In the genomic region with DNA sequence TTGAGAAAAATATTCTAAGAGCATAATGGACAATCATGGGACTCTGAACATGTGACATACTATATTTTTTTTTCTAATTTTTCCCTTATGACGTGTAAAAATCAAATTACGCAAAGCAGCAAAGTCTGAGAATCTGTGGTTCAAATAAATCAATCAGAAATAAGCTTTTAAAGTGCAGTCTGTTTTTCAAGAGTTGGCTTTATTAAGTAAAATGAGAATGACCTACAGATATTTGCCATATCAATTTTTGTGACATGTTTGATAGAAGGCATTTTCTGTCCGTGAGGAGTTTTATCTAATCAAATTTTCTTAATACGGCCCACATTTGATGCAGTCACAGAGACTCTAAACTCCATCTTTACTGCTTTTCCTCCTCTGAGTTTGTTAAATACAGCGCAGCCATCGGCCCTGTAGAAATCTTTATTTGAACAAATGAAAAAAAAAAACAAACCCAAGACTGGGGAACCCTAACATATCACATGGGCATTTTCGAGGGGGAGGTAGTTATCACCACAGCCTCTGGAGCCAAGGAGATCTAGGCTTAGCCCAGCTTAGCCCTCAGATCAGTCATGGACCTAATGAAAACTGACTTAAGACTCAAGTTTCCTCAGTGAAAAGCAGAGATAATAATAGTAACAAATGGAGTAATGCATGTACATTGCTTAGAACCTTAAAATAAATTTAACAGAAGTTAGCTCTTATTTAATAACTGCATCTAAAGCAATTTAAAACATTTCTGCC, we compare ENCODE assay signal across 1 cellular context.
A peak's percentile ranks its signal among the peaks of the same experiment; 100 is the strongest.
TF ChIP-seq lines count a peak whose summit lies in the region.

No MANE protein-coding gene starts in this region.

TF ChIP-seq in SK-N-SH, 30 proteins besides CTCF, POLR2A, EP300 and RAD21 (continued from another document):
- TF ChIP-seq, protein P1, sequence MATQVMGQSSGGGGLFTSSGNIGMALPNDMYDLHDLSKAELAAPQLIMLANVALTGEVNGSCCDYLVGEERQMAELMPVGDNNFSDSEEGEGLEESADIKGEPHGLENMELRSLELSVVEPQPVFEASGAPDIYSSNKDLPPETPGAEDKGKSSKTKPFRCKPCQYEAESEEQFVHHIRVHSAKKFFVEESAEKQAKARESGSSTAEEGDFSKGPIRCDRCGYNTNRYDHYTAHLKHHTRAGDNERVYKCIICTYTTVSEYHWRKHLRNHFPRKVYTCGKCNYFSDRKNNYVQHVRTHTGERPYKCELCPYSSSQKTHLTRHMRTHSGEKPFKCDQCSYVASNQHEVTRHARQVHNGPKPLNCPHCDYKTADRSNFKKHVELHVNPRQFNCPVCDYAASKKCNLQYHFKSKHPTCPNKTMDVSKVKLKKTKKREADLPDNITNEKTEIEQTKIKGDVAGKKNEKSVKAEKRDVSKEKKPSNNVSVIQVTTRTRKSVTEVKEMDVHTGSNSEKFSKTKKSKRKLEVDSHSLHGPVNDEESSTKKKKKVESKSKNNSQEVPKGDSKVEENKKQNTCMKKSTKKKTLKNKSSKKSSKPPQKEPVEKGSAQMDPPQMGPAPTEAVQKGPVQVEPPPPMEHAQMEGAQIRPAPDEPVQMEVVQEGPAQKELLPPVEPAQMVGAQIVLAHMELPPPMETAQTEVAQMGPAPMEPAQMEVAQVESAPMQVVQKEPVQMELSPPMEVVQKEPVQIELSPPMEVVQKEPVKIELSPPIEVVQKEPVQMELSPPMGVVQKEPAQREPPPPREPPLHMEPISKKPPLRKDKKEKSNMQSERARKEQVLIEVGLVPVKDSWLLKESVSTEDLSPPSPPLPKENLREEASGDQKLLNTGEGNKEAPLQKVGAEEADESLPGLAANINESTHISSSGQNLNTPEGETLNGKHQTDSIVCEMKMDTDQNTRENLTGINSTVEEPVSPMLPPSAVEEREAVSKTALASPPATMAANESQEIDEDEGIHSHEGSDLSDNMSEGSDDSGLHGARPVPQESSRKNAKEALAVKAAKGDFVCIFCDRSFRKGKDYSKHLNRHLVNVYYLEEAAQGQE (IDR thresholded peaks at IDR 0.05; ENCODE audit: low read depth, low read length) = no peak
- TF ChIP-seq EZH2phosphoT487 (IDR thresholded peaks at IDR 0.05; ENCODE audit: borderline replicate concordance, low read depth) (no peak), SMC3 (IDR thresholded peaks at IDR 0.05; ENCODE audit: low read depth, low read length) (no peak), RCOR1 (IDR thresholded peaks at IDR 0.05; ENCODE audit: low read length) (peak; percentile 64), FOXJ3 (CRISPR knock-in tag; IDR thresholded peaks at IDR 0.05) (peak; percentile 84)
